ENCODE assay signal across 1 cellular context in genomic region chr16:66383551-66383950, GRCh38.
TF ChIP-seq lines count a peak whose summit lies in the region.

No MANE protein-coding gene starts in this region.

TF ChIP-seq in IMR-90, 13 proteins besides CTCF, POLR2A, EP300 and RAD21:
- TF ChIP-seq BHLHE40 (IDR thresholded peaks at IDR 0.05; ENCODE audit: low read depth, low read length), result no peak
- no peak for TF ChIP-seq NFE2L2 (IDR thresholded peaks at IDR 0.05; ENCODE audit: low read depth, low read length)
- no peak for TF ChIP-seq USF2 (IDR thresholded peaks at IDR 0.05; ENCODE audit: low read depth, low read length)
- TF ChIP-seq, protein P1, sequence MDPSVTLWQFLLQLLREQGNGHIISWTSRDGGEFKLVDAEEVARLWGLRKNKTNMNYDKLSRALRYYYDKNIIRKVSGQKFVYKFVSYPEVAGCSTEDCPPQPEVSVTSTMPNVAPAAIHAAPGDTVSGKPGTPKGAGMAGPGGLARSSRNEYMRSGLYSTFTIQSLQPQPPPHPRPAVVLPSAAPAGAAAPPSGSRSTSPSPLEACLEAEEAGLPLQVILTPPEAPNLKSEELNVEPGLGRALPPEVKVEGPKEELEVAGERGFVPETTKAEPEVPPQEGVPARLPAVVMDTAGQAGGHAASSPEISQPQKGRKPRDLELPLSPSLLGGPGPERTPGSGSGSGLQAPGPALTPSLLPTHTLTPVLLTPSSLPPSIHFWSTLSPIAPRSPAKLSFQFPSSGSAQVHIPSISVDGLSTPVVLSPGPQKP (IDR thresholded peaks at IDR 0.05; ENCODE audit: borderline replicate concordance, low read depth, low read length), result no peak
- TF ChIP-seq FOS (IDR thresholded peaks at IDR 0.05; ENCODE audit: low read depth, low read length), result no peak
- no peak for TF ChIP-seq MXI1 (IDR thresholded peaks at IDR 0.05; ENCODE audit: borderline replicate concordance, low read depth, low read length)
- TF ChIP-seq RFX5 (IDR thresholded peaks at IDR 0.05; ENCODE audit: low read depth, low read length), result no peak
- no peak for TF ChIP-seq CHD1 (IDR thresholded peaks at IDR 0.05; ENCODE audit: low read depth, low read length)
- no peak for TF ChIP-seq SMC3 (IDR thresholded peaks at IDR 0.05; ENCODE audit: low read depth, low read length)
- no peak for TF ChIP-seq CEBPB (IDR thresholded peaks at IDR 0.05; ENCODE audit: low read depth, low read length)
- TF ChIP-seq MAFK (IDR thresholded peaks at IDR 0.05; ENCODE audit: low read depth, low read length), result no peak
- no peak for TF ChIP-seq RCOR1 (IDR thresholded peaks at IDR 0.05; ENCODE audit: insufficient replicate concordance, low read length)
- no peak for TF ChIP-seq MAZ (IDR thresholded peaks at IDR 0.05; ENCODE audit: borderline replicate concordance, low read depth, low read length)
